1 cellular context compared by ENCODE assay signal in genomic region chr10:103120977-103121735, GRCh38.
A peak's percentile ranks its signal among the peaks of the same experiment; 100 is the strongest.
TF ChIP-seq lines count a peak whose summit lies in the region.

No MANE protein-coding gene starts in this region.

TF ChIP-seq in HepG2, 621 proteins besides CTCF, POLR2A, EP300 and RAD21 (continued from another document and continues in another):
- TF ChIP-seq MXI1 (IDR thresholded peaks at IDR 0.05; ENCODE audit: borderline replicate concordance, low read depth, low read length): peak; percentile 51; the same call in 1 of the 3 replicates
- no peak for TF ChIP-seq POLR2AphosphoS2 (IDR thresholded peaks at IDR 0.05; ENCODE audit: low read depth, low read length)
- peak; percentile 83; the same call in 1 of the 2 replicates for TF ChIP-seq FOXA3 (CRISPR knock-in tag; IDR thresholded peaks at IDR 0.05)
- TF ChIP-seq RARA (CRISPR knock-in tag; IDR thresholded peaks at IDR 0.05): peak; percentile 56
- peak; percentile 26; the same call in 1 of the 2 replicates for TF ChIP-seq ZNF609 (CRISPR knock-in tag; IDR thresholded peaks at IDR 0.05; ENCODE audit: borderline replicate concordance)
- no peak for TF ChIP-seq ZNF691 (CRISPR knock-in tag; IDR thresholded peaks at IDR 0.05; ENCODE audit: borderline replicate concordance, low read depth)
- TF ChIP-seq HNF4G (IDR thresholded peaks at IDR 0.05; ENCODE audit: borderline replicate concordance, low read depth, low read length): peak; percentile 96
- peak; percentile 85; the same call in 1 of the 2 replicates for TF ChIP-seq HNF4G (CRISPR knock-in tag; IDR thresholded peaks at IDR 0.05; ENCODE audit: borderline replicate concordance, low read depth)
- no peak for TF ChIP-seq ZNF333 (CRISPR knock-in tag; IDR thresholded peaks at IDR 0.05; ENCODE audit: borderline replicate concordance)
- TF ChIP-seq ZNF230 (CRISPR knock-in tag; IDR thresholded peaks at IDR 0.05): no peak
- TF ChIP-seq E2F2 (CRISPR knock-in tag; IDR thresholded peaks at IDR 0.05; ENCODE audit: borderline replicate concordance): no peak
- TF ChIP-seq HNF4A (CRISPR knock-in tag; IDR thresholded peaks at IDR 0.05): peak; percentile 99
- peak; percentile 37; the same call in 1 of the 2 replicates for TF ChIP-seq TBX3 (IDR thresholded peaks at IDR 0.05; ENCODE audit: borderline replicate concordance)
- peak; percentile 79; the same call in 1 of the 2 replicates for TF ChIP-seq MEIS2 (CRISPR knock-in tag; IDR thresholded peaks at IDR 0.05)
- TF ChIP-seq TEAD3 (CRISPR knock-in tag; optimal IDR thresholded peaks at IDR 0.05; ENCODE audit: borderline replicate concordance): peak; percentile 80
- peak; percentile 34; the same call in 1 of the 2 replicates for TF ChIP-seq ZBTB20 (CRISPR knock-in tag; IDR thresholded peaks at IDR 0.05; ENCODE audit: borderline replicate concordance, low read depth)
- TF ChIP-seq ZNF644 (CRISPR knock-in tag; IDR thresholded peaks at IDR 0.05; ENCODE audit: low read depth): peak; percentile 87; the same call in 1 of the 2 replicates
- peak; percentile 65; the same call in 1 of the 2 replicates for TF ChIP-seq BCL6 (CRISPR knock-in tag; IDR thresholded peaks at IDR 0.05)
- no peak for TF ChIP-seq ZNF569 (CRISPR knock-in tag; IDR thresholded peaks at IDR 0.05; ENCODE audit: borderline replicate concordance)
- peak; percentile 77 for TF ChIP-seq ISL2 (CRISPR knock-in tag; IDR thresholded peaks at IDR 0.05)
- TF ChIP-seq NCOA2 (CRISPR knock-in tag; IDR thresholded peaks at IDR 0.05): peak; percentile 80
- peak; percentile 10; the same call in 1 of the 2 replicates for TF ChIP-seq ZNF331 (CRISPR knock-in tag; IDR thresholded peaks at IDR 0.05)
- TF ChIP-seq NR2F6 (IDR thresholded peaks at IDR 0.05): peak; percentile 61
- peak; percentile 82 for TF ChIP-seq NR2F6 (CRISPR knock-in tag; IDR thresholded peaks at IDR 0.05)
- no peak for TF ChIP-seq ATF3 (CRISPR knock-in tag; IDR thresholded peaks at IDR 0.05)
- TF ChIP-seq ZNF530 (CRISPR knock-in tag; IDR thresholded peaks at IDR 0.05; ENCODE audit: low read depth): no peak
- peak; percentile 63; the same call in 1 of the 2 replicates for TF ChIP-seq TBX2 (CRISPR knock-in tag; IDR thresholded peaks at IDR 0.05; ENCODE audit: borderline replicate concordance)
- TF ChIP-seq ELF3 (CRISPR knock-in tag; IDR thresholded peaks at IDR 0.05): peak; percentile 48; the same call in 1 of the 2 replicates
- no peak for TF ChIP-seq ZNF788 (CRISPR knock-in tag; IDR thresholded peaks at IDR 0.05; ENCODE audit: borderline replicate concordance)
- TF ChIP-seq SP5 (CRISPR knock-in tag; IDR thresholded peaks at IDR 0.05; ENCODE audit: borderline replicate concordance, low read depth): 0 out of 2 replicates have a peak, but pooled peaks have one; percentile 12
- TF ChIP-seq ARID3A (IDR thresholded peaks at IDR 0.05; ENCODE audit: low read depth, low read length): peak; percentile 93
- TF ChIP-seq PAXIP1 (CRISPR knock-in tag; conservative IDR thresholded peaks at IDR 0.05): peak; percentile 95
- peak; percentile 80; the same call in 1 of the 2 replicates for TF ChIP-seq HOMEZ (CRISPR knock-in tag; IDR thresholded peaks at IDR 0.05; ENCODE audit: low read depth)
- TF ChIP-seq ZKSCAN8 (CRISPR knock-in tag; IDR thresholded peaks at IDR 0.05; ENCODE audit: borderline replicate concordance): peak; percentile 80; the same call in 1 of the 2 replicates
- TF ChIP-seq ZNF549 (CRISPR knock-in tag; IDR thresholded peaks at IDR 0.05): peak; percentile 41; the same call in 1 of the 2 replicates
- TF ChIP-seq ZNF629 (CRISPR knock-in tag; conservative IDR thresholded peaks at IDR 0.05): peak; percentile 60
- peak; percentile 32; the same call in 1 of the 2 replicates for TF ChIP-seq ZNF362 (CRISPR knock-in tag; IDR thresholded peaks at IDR 0.05; ENCODE audit: borderline replicate concordance)
- peak; percentile 20; the same call in 1 of the 2 replicates for TF ChIP-seq GMEB1 (CRISPR knock-in tag; IDR thresholded peaks at IDR 0.05; ENCODE audit: borderline replicate concordance)
- peak; percentile 89 for TF ChIP-seq FOXP4 (CRISPR knock-in tag; IDR thresholded peaks at IDR 0.05)
- TF ChIP-seq HMG20B (CRISPR knock-in tag; conservative IDR thresholded peaks at IDR 0.05): peak; percentile 47; the same call in 1 of the 2 replicates
- peak; percentile 84 for TF ChIP-seq GATAD2A (CRISPR knock-in tag; IDR thresholded peaks at IDR 0.05)
